In the genomic region with DNA sequence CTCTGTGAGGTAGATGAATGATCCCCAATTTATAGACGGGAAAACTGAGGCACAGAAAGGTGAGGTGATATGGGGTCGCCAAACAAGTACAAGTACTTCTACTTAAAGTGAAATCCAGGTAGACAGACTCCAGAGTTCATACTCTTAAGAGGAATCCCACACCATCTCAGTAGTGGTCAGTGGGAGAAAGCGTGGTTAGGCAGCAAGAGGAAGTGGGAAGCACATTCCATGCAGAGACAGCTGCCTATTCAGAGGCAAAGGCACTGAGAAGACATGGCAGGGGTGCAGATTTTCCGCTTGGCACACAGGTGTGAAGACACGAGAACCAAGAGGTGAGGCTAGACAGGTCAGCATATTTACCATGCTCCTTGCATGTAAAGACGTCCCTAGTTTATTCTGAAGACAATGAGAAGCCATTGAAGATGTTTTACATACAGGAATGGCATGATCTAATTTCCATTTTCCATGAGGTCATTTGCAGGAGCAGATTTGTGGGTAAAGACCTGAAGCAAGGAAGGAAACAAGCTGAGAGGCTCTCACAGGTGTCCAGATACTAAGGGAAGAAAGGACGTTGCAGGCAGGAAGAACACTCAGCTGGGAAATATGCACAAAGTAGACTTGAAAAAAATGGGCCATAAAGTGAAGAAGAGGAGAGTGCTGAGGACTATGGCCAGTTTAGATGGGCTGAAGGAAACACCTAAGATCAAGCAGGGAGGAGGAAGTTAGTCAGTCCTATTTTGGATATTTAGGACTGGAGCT, we compare ENCODE assay signal across 38 cellular contexts. TPM values are rescaled to one million over a fixed set of nuclear protein-coding genes. Genes with fewer than 3 reads are reported as not detected.
DNase-seq lines count a peak whose midpoint lies in the region; ATAC-seq, FAIRE-seq and TF ChIP-seq lines count a peak whose summit lies in the region.
"Had no signal": no experiment of that assay in that cellular context is flagged by ENCODE, and none has a peak within 500 bp of the region (broad histone marks: within the 10 kb centered on the region; RNA-seq: fewer than 3 reads in every experiment).

No MANE protein-coding gene starts in this region.

- intact Hi-C loops in naive thymus-derived CD4-positive, alpha-beta T cell (cut with micrococcal nuclease): no loop called here

- H3K27me3 ChIP-seq in bronchial epithelial cell (ENCODE audit: control insufficient read depth, insufficient read depth, low read length) (no peaks in the 10 kb centered on the region), right atrium auricular region (no peaks in the 10 kb centered on the region)
- peaks cover 0 to 4% of the 10 kb centered on the region in 2 donors for H3K27me3 ChIP-seq in naive thymus-derived CD4-positive, alpha-beta T cell (ENCODE audit: control insufficient read depth in 2 of 2, insufficient read depth in 2 of 2, low read length in 2 of 2)
- H3K27me3 ChIP-seq: gastroesophageal sphincter, right lobe of liver, testis had no signal

- H3K4me3 ChIP-seq in bronchial epithelial cell (ENCODE audit: low read depth, low read length): no peak overlapping the region
- H3K4me3 ChIP-seq in naive thymus-derived CD4-positive, alpha-beta T cell (ENCODE audit: low read length): no peak overlapping the region
- H3K4me3 ChIP-seq in right atrium auricular region: no peak overlapping the region
- H3K4me3 ChIP-seq: dorsolateral prefrontal cortex, gastroesophageal sphincter, right lobe of liver, SJCRH30, testis had no signal

- no peak overlapping the region for H3K4me3 Mint-ChIP-seq in naive thymus-derived CD4-positive, alpha-beta T cell
- H3K4me3 Mint-ChIP-seq: activated naive CD8-positive, alpha-beta T cell; activated T-cell treated with anti-CD3 and anti-CD28 coated beads, Interleukin-2, amount 50 U/mL, for 24 hours; CD14-positive monocyte; central memory CD8-positive, alpha-beta T cell; memory B cell; stimulated activated naive CD8-positive, alpha-beta T cell treated with anti-CD3 and anti-CD28 coated beads, Interleukin-15, Interleukin-2, amounts not matched to agents 100 ng/mL and 50 ng/mL, for 24 hours had no signal

- H3K4me1 ChIP-seq in naive thymus-derived CD4-positive, alpha-beta T cell (ENCODE audit: control insufficient read depth in 2 of 2, insufficient read depth in 2 of 2, low read length in 2 of 2): no peaks in the 10 kb centered on the region
- H3K4me1 ChIP-seq in right atrium auricular region: no peaks in the 10 kb centered on the region
- H3K4me1 ChIP-seq: right lobe of liver, SJCRH30, testis had no signal

- CTCF ChIA-PET in naive thymus-derived CD4-positive, alpha-beta T cell (lab: Charles Lee): no interaction called here

- peak; percentile 82 for FAIRE-seq in bronchial epithelial cell (lab: Jason Lieb, UNC)
- FAIRE-seq: endometrium, H54, RCC 7860 had no signal

- H3K36me3 ChIP-seq in bronchial epithelial cell (ENCODE audit: control insufficient read depth, insufficient read depth, low read length): no peaks in the 10 kb centered on the region
- no peaks in the 10 kb centered on the region for H3K36me3 ChIP-seq in naive thymus-derived CD4-positive, alpha-beta T cell (ENCODE audit: control insufficient read depth in 2 of 3, insufficient read depth in 3 of 3, low read length in 3 of 3)
- no peaks in the 10 kb centered on the region for H3K36me3 ChIP-seq in right atrium auricular region
- H3K36me3 ChIP-seq: gastroesophageal sphincter, right lobe of liver, SJCRH30, WERI-Rb-1 had no signal

- peaks cover 0 to 5% (median 0%) of the 10 kb centered on the region in 11 donors for H3K9me3 Mint-ChIP-seq in naive thymus-derived CD4-positive, alpha-beta T cell
- H3K9me3 Mint-ChIP-seq: memory B cell had no signal

- no peak overlapping the region for H3K27ac Mint-ChIP-seq in naive thymus-derived CD4-positive, alpha-beta T cell
- H3K27ac Mint-ChIP-seq: activated naive CD8-positive, alpha-beta T cell; activated T-cell treated with anti-CD3 and anti-CD28 coated beads, Interleukin-2, amount 50 U/mL, for 24 hours; CD14-positive monocyte; memory B cell; stimulated activated naive CD8-positive, alpha-beta T cell treated with anti-CD3 and anti-CD28 coated beads, Interleukin-15, Interleukin-2, amounts not matched to agents 100 ng/mL and 50 ng/mL, for 24 hours had no signal

- H3K36me3 Mint-ChIP-seq in naive thymus-derived CD4-positive, alpha-beta T cell: peaks cover 0 to 3% (median 0%) of the 10 kb centered on the region in 5 donors
- H3K36me3 Mint-ChIP-seq: CD14-positive monocyte had no signal

- TF ChIP-seq CTCF in bronchial epithelial cell (IDR thresholded peaks at IDR 0.05; ENCODE audit: insufficient read depth, low read length, severe bottlenecking) (no peak), right atrium auricular region (IDR thresholded peaks at IDR 0.05) (no peak)

- no peak for ATAC-seq in naive thymus-derived CD4-positive, alpha-beta T cell
- no peak for ATAC-seq in GM19467 (IDR thresholded peaks at IDR 0.05; ENCODE audit: unreplicated experiment)
- no peak for ATAC-seq in GM18498 (IDR thresholded peaks at IDR 0.05; ENCODE audit: unreplicated experiment)
- ATAC-seq: gastroesophageal sphincter, right lobe of liver had no signal

- DNase-seq in ELR (ENCODE audit: low read depth) (peak; percentile 66), M059J (ENCODE audit: low read depth) (peak; percentile 56), bronchial epithelial cell (ENCODE audit: low read depth) (peak; percentile 74), islet precursor cell (peak; percentile 67), right atrium auricular region (ENCODE audit: low spot score) (no peak)
- DNase-seq in naive thymus-derived CD4-positive, alpha-beta T cell: no peak
- DNase-seq: activated CD4-positive, alpha-beta T cell treated with anti-CD3 and anti-CD28 coated beads for 48 hours; activated effector memory CD4-positive, alpha-beta T cell treated with anti-CD3 and anti-CD28 coated beads, Interleukin-2, amount 50 U/mL, for 16 hours; activated T-cell treated with anti-CD3 and anti-CD28 coated beads, Interleukin-2, amount 50 U/mL, for 24 hours; anterior cingulate cortex; Caco-2; DMS53; dorsolateral prefrontal cortex; hippocampal formation; NCI-H1436 treated with DMSO at 0.1 percent for 48 hours; NCI-H2107; NCI-H748 treated with DMSO at 0.1 percent for 48 hours; right lobe of liver; stimulated activated CD8-positive, alpha-beta memory T cell treated with anti-CD3 and anti-CD28 coated beads, Interleukin-4, amount 100 ng/mL, for 48 hours; T1000; testis; WERI-Rb-1 had no signal

- H3K27me3 Mint-ChIP-seq in naive thymus-derived CD4-positive, alpha-beta T cell: no peaks in the 10 kb centered on the region
- H3K27me3 Mint-ChIP-seq: activated naive CD8-positive, alpha-beta T cell; activated T-cell treated with anti-CD3 and anti-CD28 coated beads, Interleukin-2, amount 50 U/mL, for 24 hours; central memory CD8-positive, alpha-beta T cell; memory B cell; stimulated activated naive CD8-positive, alpha-beta T cell treated with anti-CD3 and anti-CD28 coated beads, Interleukin-15, Interleukin-2, amounts not matched to agents 100 ng/mL and 50 ng/mL, for 24 hours had no signal

- H3K27ac ChIP-seq in naive thymus-derived CD4-positive, alpha-beta T cell (ENCODE audit: low read depth, low read length): no peak overlapping the region
- no peak overlapping the region for H3K27ac ChIP-seq in right atrium auricular region
- H3K27ac ChIP-seq: dorsolateral prefrontal cortex, gastroesophageal sphincter, HL-60, KMS-11, right lobe of liver, SJCRH30, testis, WERI-Rb-1 had no signal

- no peaks in the 10 kb centered on the region for H3K9me3 ChIP-seq in naive thymus-derived CD4-positive, alpha-beta T cell (ENCODE audit: control insufficient read depth in 2 of 3, low read length in 3 of 3)
- H3K9me3 ChIP-seq in right atrium auricular region: no peaks in the 10 kb centered on the region
- H3K9me3 ChIP-seq: Caco-2, gastroesophageal sphincter, right lobe of liver, testis had no signal

- POLR2A ChIA-PET in naive thymus-derived CD4-positive, alpha-beta T cell (lab: Charles Lee): no interaction called here

- peaks cover 0 to 8% (median 0%) of the 10 kb centered on the region in 7 donors for H3K4me1 Mint-ChIP-seq in naive thymus-derived CD4-positive, alpha-beta T cell
- H3K4me1 Mint-ChIP-seq: central memory CD8-positive, alpha-beta T cell had no signal

RNA-seq across cellular contexts. Expression of a gene that starts 17.3 kb away (rescaled TPM):
- not detected in 2 replicates for total RNA-seq in M059J (2014; rRNA removed; shearing (Covaris generic))
- total RNA-seq in bronchial epithelial cell (not detected in 2 replicates), right atrium auricular region (not detected)
- total RNA-seq in naive thymus-derived CD4-positive, alpha-beta T cell: under 1 TPM in 3 of 5 experiments, not detected in 2; 0.13 to 0.66 (median 0.22) TPM
- not detected for polyA plus RNA-seq in naive thymus-derived CD4-positive, alpha-beta T cell
- total RNA-seq: A172, Caco-2, G401, right lobe of liver, SJCRH30 had no signal
- polyA plus RNA-seq: CD14-positive monocyte had no signal

Comparison
In these comparisons a context has a peak if more than half of its experiments do, and no peak if none do; other contexts are left out.
1. DNase-seq: peak in ELR (single experiment), M059J (single experiment), bronchial epithelial cell (single experiment) and islet precursor cell (single experiment); none in naive thymus-derived CD4-positive, alpha-beta T cell (0 of 9) and right atrium auricular region (single experiment).